In genomic region chr6:144134176-144134575, GRCh38 we compare ENCODE assay signal across 19 cellular contexts.
"Had no signal": no experiment of that assay in that cellular context is flagged by ENCODE, and none has a peak within 500 bp of the region (broad histone marks: within the 10 kb centered on the region; RNA-seq: fewer than 3 reads in every experiment).

No MANE protein-coding gene starts in this region.

- ATAC-seq: activated T-cell treated with anti-CD3 and anti-CD28 coated beads, Interleukin-2, amount 50 U/mL, for 4 hours; T-helper 17 cell; WTC11 had no signal

- DNase-seq: activated CD4-positive, alpha-beta memory T cell treated with anti-CD3 and anti-CD28 coated beads for 36 hours; activated CD4-positive, alpha-beta T cell treated with anti-CD3 and anti-CD28 coated beads, Interleukin-2, amount 10 ng/mL, durations not matched to agents 7 days and 5 days; activated CD4-positive, CD25-positive, alpha-beta regulatory T cell treated with anti-CD3 and anti-CD28 coated beads, Interleukin-2, amount 50 U/mL, for 72 hours; activated CD8-positive, alpha-beta memory T cell treated with anti-CD3 and anti-CD28 coated beads for 24 hours; activated gamma-delta T cell; activated naive CD4-positive, alpha-beta T cell treated with anti-CD3 and anti-CD28 coated beads for 36 hours; activated T-cell treated with anti-CD3 and anti-CD28 coated beads, Interleukin-2, amount 50 U/mL, for 4 hours; amygdala; MM.1S; NCI-H1105 treated with DMSO at 0.1 percent for 48 hours; NCI-H1930; NCI-H2171 treated with DMSO at 0.1 percent for 48 hours; NCI-H226; NCI-H526; NCI-H774; SIG-M5; T-helper 17 cell; T-helper 9 cell had no signal
